1 cellular context compared by ENCODE assay signal in the genomic region with DNA sequence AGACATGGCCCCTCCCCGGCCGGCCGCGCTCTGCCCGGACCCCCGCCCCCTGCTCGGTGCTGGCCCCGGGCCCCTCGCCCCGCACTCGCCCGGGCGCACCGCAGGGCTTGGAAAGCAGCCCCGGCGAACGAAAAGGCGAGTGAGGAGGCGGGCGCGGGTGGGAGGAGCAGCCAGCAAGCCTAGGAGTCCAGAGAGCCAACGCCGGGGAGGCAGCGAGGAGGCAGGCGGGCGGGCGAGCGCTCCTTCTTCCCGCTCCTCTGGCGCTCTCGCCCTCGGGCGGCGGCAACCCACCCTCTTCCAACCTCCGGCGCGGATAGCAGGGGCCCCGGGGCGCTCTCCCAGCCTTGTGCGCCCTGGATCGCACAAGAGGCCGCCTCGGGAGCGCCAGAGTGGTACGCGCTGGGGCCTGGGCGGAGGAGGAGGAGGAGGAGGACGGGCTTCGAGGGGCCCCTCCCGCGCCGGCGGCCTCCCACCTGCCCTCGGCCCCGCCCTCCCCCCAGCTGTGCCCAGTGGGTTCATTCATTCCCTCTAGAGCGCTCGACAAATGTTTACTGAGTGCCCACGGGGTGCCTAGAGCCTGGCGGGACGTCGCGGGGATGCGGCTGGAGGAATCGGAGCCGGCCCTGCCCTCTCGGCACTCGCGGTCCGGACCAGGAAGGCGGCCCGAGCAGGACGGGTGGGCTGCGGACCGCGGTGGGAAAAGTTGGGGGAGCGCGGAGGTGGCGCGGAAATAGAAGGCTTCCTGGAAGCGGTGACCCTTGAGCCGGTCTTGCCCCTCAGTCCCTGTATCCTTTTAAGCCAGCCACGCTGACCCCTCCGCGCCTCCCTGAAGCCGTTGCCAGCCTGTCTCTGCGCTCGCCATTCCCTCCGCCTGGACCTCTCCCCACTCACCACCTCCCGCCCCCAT.
TF ChIP-seq lines count a peak whose summit lies in the region.

A gene (minus strand): TSS at position 391 of the 907 bp plus-strand sequence. CDS start 519 bp downstream, outside the sequence.

TF ChIP-seq in HEK293, 187 proteins besides CTCF, POLR2A, EP300 and RAD21 (continued from another document and continues in another):
- TF ChIP-seq, protein P1, sequence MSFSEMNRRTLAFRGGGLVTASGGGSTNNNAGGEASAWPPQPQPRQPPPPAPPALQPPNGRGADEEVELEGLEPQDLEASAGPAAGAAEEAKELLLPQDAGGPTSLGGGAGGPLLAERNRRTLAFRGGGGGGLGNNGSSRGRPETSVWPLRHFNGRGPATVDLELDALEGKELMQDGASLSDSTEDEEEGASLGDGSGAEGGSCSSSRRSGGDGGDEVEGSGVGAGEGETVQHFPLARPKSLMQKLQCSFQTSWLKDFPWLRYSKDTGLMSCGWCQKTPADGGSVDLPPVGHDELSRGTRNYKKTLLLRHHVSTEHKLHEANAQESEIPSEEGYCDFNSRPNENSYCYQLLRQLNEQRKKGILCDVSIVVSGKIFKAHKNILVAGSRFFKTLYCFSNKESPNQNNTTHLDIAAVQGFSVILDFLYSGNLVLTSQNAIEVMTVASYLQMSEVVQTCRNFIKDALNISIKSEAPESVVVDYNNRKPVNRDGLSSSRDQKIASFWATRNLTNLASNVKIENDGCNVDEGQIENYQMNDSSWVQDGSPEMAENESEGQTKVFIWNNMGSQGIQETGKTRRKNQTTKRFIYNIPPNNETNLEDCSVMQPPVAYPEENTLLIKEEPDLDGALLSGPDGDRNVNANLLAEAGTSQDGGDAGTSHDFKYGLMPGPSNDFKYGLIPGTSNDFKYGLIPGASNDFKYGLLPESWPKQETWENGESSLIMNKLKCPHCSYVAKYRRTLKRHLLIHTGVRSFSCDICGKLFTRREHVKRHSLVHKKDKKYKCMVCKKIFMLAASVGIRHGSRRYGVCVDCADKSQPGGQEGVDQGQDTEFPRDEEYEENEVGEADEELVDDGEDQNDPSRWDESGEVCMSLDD (tag by site-specific recombination; IDR thresholded peaks at IDR 0.05), result peak; percentile 50; the same call in 1 of the 2 replicates
- no peak for TF ChIP-seq ZNF302 (tag by site-specific recombination; IDR thresholded peaks at IDR 0.05; ENCODE audit: low read depth)
- TF ChIP-seq ZBTB48 (tag by site-specific recombination; IDR thresholded peaks at IDR 0.05), result peak; percentile 8; the same call in 1 of the 2 replicates
- TF ChIP-seq ZFP69B (tag by site-specific recombination; IDR thresholded peaks at IDR 0.05), result peak; percentile 51
- TF ChIP-seq ZNF426 (tag by site-specific recombination; IDR thresholded peaks at IDR 0.05), result no peak
- TF ChIP-seq ZNF596 (tag by site-specific recombination; IDR thresholded peaks at IDR 0.05), result no peak
- no peak for TF ChIP-seq TCF7L2 (IDR thresholded peaks at IDR 0.05; ENCODE audit: borderline replicate concordance, low read depth, low read length)
- no peak for TF ChIP-seq MEIS1 (CRISPR knock-in tag; IDR thresholded peaks at IDR 0.05; ENCODE audit: borderline replicate concordance)
- no peak for TF ChIP-seq ZNF549 (tag by site-specific recombination; IDR thresholded peaks at IDR 0.05)
- TF ChIP-seq, protein P2, sequence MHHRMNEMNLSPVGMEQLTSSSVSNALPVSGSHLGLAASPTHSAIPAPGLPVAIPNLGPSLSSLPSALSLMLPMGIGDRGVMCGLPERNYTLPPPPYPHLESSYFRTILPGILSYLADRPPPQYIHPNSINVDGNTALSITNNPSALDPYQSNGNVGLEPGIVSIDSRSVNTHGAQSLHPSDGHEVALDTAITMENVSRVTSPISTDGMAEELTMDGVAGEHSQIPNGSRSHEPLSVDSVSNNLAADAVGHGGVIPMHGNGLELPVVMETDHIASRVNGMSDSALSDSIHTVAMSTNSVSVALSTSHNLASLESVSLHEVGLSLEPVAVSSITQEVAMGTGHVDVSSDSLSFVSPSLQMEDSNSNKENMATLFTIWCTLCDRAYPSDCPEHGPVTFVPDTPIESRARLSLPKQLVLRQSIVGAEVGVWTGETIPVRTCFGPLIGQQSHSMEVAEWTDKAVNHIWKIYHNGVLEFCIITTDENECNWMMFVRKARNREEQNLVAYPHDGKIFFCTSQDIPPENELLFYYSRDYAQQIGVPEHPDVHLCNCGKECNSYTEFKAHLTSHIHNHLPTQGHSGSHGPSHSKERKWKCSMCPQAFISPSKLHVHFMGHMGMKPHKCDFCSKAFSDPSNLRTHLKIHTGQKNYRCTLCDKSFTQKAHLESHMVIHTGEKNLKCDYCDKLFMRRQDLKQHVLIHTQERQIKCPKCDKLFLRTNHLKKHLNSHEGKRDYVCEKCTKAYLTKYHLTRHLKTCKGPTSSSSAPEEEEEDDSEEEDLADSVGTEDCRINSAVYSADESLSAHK (tag by site-specific recombination; IDR thresholded peaks at IDR 0.05), result peak; percentile 70; the same call in 1 of the 2 replicates
- TF ChIP-seq GLI4 (tag by site-specific recombination; IDR thresholded peaks at IDR 0.05), result no peak
- TF ChIP-seq ZNF239 (tag by site-specific recombination; IDR thresholded peaks at IDR 0.05), result no peak
- TF ChIP-seq, protein P3, sequence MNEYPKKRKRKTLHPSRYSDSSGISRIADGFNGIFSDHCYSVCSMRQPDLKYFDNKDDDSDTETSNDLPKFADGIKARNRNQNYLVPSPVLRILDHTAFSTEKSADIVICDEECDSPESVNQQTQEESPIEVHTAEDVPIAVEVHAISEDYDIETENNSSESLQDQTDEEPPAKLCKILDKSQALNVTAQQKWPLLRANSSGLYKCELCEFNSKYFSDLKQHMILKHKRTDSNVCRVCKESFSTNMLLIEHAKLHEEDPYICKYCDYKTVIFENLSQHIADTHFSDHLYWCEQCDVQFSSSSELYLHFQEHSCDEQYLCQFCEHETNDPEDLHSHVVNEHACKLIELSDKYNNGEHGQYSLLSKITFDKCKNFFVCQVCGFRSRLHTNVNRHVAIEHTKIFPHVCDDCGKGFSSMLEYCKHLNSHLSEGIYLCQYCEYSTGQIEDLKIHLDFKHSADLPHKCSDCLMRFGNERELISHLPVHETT (tag by site-specific recombination; IDR thresholded peaks at IDR 0.05), result no peak
- 0 out of 2 replicates have a peak, but pooled peaks have one; percentile 20 for TF ChIP-seq ZFP3 (tag by site-specific recombination; IDR thresholded peaks at IDR 0.05; ENCODE audit: low read depth)
- no peak for TF ChIP-seq ZNF501 (tag by site-specific recombination; IDR thresholded peaks at IDR 0.05)
- TF ChIP-seq IKZF3 (tag by site-specific recombination; IDR thresholded peaks at IDR 0.05), result 0 out of 2 replicates have a peak, but pooled peaks have one; percentile 59
- TF ChIP-seq, protein P4, sequence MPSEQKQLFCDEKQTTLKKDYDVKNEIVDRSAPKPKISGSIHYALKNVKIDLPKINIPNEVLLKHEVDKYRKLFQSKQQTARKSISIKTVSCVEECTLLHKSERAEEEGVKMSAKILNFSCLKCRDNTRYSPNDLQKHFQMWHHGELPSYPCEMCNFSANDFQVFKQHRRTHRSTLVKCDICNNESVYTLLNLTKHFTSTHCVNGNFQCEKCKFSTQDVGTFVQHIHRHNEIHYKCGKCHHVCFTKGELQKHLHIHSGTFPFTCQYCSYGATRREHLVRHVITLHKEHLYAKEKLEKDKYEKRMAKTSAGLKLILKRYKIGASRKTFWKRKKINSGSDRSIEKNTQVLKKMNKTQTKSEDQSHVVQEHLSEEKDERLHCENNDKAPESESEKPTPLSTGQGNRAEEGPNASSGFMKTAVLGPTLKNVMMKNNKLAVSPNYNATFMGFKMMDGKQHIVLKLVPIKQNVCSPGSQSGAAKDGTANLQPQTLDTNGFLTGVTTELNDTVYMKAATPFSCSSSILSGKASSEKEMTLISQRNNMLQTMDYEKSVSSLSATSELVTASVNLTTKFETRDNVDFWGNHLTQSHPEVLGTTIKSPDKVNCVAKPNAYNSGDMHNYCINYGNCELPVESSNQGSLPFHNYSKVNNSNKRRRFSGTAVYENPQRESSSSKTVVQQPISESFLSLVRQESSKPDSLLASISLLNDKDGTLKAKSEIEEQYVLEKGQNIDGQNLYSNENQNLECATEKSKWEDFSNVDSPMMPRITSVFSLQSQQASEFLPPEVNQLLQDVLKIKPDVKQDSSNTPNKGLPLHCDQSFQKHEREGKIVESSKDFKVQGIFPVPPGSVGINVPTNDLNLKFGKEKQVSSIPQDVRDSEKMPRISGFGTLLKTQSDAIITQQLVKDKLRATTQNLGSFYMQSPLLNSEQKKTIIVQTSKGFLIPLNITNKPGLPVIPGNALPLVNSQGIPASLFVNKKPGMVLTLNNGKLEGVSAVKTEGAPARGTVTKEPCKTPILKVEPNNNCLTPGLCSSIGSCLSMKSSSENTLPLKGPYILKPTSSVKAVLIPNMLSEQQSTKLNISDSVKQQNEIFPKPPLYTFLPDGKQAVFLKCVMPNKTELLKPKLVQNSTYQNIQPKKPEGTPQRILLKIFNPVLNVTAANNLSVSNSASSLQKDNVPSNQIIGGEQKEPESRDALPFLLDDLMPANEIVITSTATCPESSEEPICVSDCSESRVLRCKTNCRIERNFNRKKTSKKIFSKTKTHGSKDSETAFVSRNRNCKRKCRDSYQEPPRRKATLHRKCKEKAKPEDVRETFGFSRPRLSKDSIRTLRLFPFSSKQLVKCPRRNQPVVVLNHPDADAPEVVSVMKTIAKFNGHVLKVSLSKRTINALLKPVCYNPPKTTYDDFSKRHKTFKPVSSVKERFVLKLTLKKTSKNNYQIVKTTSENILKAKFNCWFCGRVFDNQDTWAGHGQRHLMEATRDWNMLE (tag by site-specific recombination; conservative IDR thresholded peaks at IDR 0.05; ENCODE audit: low read depth), result no peak
- TF ChIP-seq ZNF2 (tag by site-specific recombination; IDR thresholded peaks at IDR 0.05), result 0 out of 2 replicates have a peak, but pooled peaks have one; percentile 13
- peak; percentile 99 for TF ChIP-seq ZIC2 (tag by site-specific recombination; IDR thresholded peaks at IDR 0.05)
- TF ChIP-seq ZNF544 (tag by site-specific recombination; IDR thresholded peaks at IDR 0.05), result no peak
- TF ChIP-seq ZNF311 (tag by site-specific recombination; IDR thresholded peaks at IDR 0.05; ENCODE audit: borderline replicate concordance), result no peak
- TF ChIP-seq KLF10 (tag by site-specific recombination; IDR thresholded peaks at IDR 0.05), result 0 out of 2 replicates have a peak, but pooled peaks have one; percentile 40
- TF ChIP-seq ZNF341 (tag by site-specific recombination; IDR thresholded peaks at IDR 0.05; ENCODE audit: low read depth), result peak; percentile 96
- TF ChIP-seq, protein P5, sequence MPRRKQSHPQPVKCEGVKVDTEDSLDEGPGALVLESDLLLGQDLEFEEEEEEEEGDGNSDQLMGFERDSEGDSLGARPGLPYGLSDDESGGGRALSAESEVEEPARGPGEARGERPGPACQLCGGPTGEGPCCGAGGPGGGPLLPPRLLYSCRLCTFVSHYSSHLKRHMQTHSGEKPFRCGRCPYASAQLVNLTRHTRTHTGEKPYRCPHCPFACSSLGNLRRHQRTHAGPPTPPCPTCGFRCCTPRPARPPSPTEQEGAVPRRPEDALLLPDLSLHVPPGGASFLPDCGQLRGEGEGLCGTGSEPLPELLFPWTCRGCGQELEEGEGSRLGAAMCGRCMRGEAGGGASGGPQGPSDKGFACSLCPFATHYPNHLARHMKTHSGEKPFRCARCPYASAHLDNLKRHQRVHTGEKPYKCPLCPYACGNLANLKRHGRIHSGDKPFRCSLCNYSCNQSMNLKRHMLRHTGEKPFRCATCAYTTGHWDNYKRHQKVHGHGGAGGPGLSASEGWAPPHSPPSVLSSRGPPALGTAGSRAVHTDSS (tag by site-specific recombination; IDR thresholded peaks at IDR 0.05), result peak; percentile 84
- no peak for TF ChIP-seq ZNF394 (tag by site-specific recombination; IDR thresholded peaks at IDR 0.05; ENCODE audit: borderline replicate concordance)
- TF ChIP-seq ZFHX2 (tag by site-specific recombination; conservative IDR thresholded peaks at IDR 0.05), result peak; percentile 95
- TF ChIP-seq ZNF133 (tag by site-specific recombination; IDR thresholded peaks at IDR 0.05), result no peak
- TF ChIP-seq YY1 (tag by site-specific recombination; IDR thresholded peaks at IDR 0.05), result no peak
- TF ChIP-seq ZNF785 (tag by site-specific recombination; IDR thresholded peaks at IDR 0.05), result no peak
- peak; percentile 76; the same call in 1 of the 2 replicates for TF ChIP-seq KLF7 (tag by site-specific recombination; IDR thresholded peaks at IDR 0.05; ENCODE audit: borderline replicate concordance)
- TF ChIP-seq, protein P6, sequence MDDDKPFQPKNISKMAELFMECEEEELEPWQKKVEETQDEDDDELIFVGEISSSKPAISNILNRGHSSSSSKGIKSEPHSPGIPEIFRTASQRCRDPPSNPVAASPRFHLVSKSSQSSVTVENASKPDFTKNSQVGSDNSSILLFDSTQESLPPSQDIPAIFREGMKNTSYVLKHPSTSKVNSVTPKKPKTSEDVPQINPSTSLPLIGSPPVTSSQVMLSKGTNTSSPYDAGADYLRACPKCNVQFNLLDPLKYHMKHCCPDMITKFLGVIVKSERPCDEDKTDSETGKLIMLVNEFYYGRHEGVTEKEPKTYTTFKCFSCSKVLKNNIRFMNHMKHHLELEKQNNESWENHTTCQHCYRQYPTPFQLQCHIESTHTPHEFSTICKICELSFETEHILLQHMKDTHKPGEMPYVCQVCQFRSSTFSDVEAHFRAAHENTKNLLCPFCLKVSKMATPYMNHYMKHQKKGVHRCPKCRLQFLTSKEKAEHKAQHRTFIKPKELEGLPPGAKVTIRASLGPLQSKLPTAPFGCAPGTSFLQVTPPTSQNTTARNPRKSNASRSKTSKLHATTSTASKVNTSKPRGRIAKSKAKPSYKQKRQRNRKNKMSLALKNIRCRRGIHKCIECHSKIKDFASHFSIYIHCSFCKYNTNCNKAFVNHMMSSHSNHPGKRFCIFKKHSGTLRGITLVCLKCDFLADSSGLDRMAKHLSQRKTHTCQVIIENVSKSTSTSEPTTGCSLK (tag by site-specific recombination; IDR thresholded peaks at IDR 0.05), result no peak
- TF ChIP-seq, protein P7, sequence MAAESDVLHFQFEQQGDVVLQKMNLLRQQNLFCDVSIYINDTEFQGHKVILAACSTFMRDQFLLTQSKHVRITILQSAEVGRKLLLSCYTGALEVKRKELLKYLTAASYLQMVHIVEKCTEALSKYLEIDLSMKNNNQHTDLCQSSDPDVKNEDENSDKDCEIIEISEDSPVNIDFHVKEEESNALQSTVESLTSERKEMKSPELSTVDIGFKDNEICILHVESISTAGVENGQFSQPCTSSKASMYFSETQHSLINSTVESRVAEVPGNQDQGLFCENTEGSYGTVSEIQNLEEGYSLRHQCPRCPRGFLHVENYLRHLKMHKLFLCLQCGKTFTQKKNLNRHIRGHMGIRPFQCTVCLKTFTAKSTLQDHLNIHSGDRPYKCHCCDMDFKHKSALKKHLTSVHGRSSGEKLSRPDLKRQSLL (tag by site-specific recombination; IDR thresholded peaks at IDR 0.05), result peak; percentile 79
- peak; percentile 79 for TF ChIP-seq ZNF335 (tag by site-specific recombination; conservative IDR thresholded peaks at IDR 0.05)
- TF ChIP-seq, protein P8, sequence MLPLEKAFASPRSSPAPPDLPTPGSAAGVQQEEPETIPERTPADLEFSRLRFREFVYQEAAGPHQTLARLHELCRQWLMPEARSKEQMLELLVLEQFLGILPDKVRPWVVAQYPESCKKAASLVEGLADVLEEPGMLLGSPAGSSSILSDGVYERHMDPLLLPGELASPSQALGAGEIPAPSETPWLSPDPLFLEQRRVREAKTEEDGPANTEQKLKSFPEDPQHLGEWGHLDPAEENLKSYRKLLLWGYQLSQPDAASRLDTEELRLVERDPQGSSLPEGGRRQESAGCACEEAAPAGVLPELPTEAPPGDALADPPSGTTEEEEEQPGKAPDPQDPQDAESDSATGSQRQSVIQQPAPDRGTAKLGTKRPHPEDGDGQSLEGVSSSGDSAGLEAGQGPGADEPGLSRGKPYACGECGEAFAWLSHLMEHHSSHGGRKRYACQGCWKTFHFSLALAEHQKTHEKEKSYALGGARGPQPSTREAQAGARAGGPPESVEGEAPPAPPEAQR (tag by site-specific recombination; IDR thresholded peaks at IDR 0.05), result no peak
- TF ChIP-seq ZNF146 (tag by site-specific recombination; IDR thresholded peaks at IDR 0.05), result no peak
- TF ChIP-seq KLF16 (tag by site-specific recombination; IDR thresholded peaks at IDR 0.05), result peak; percentile 65
- peak; percentile 90 for TF ChIP-seq KLF1 (tag by site-specific recombination; IDR thresholded peaks at IDR 0.05)
